In genomic region chr2:40372278-40372580, GRCh38 we compare ENCODE assay signal across 17 cellular contexts.
DNase-seq lines count a peak whose midpoint lies in the region; ATAC-seq and TF ChIP-seq lines count a peak whose summit lies in the region.
"Had no signal": no experiment of that assay in that cellular context is flagged by ENCODE, and none has a peak within 500 bp of the region (broad histone marks: within the 10 kb centered on the region; RNA-seq: fewer than 3 reads in every experiment).

No MANE protein-coding gene starts in this region.

- peak; percentile 23 for DNase-seq in M059J (ENCODE audit: low read depth)
- DNase-seq in esophagus muscularis mucosa (ENCODE audit: extremely low spot score) = no peak
- no peak for DNase-seq in omental fat pad (ENCODE audit: low spot score)
- DNase-seq in AG08396 (ENCODE audit: low spot score) = no peak
- DNase-seq in hypothalamus (lab: John Stamatoyannopoulos, UW) = no peak
- no peak for DNase-seq in T1000 (lab: John Stamatoyannopoulos, UW)
- DNase-seq: activated CD8-positive, alpha-beta memory T cell treated with anti-CD3 and anti-CD28 coated beads for 24 hours; Calu3; kidney; naive B cell; NCI-H2029 treated with DMSO at 0.1 percent for 48 hours; right lobe of liver; SHP77; stimulated activated naive CD8-positive, alpha-beta T cell treated with anti-CD3 and anti-CD28 coated beads, Interleukin-15, amount 100 ng/mL, for 72 hours had no signal

- TF ChIP-seq POLR2A in esophagus muscularis mucosa (IDR thresholded peaks at IDR 0.05; ENCODE audit: low read depth) = no peak

- H3K27me3 ChIP-seq in ACC112 (ENCODE audit: insufficient read depth, low read length) = no peaks in the 10 kb centered on the region
- no peaks in the 10 kb centered on the region for H3K27me3 ChIP-seq in esophagus muscularis mucosa
- H3K27me3 ChIP-seq: right lobe of liver had no signal

- H3K9me3 ChIP-seq in esophagus muscularis mucosa = no peaks in the 10 kb centered on the region
- H3K9me3 ChIP-seq: right lobe of liver had no signal

- TF ChIP-seq CTCF in esophagus muscularis mucosa (IDR thresholded peaks at IDR 0.05) (no peak), omental fat pad (IDR thresholded peaks at IDR 0.05) (no peak)

- H3K36me3 ChIP-seq in ACC112 (ENCODE audit: insufficient read depth, low read length) (no peaks in the 10 kb centered on the region), esophagus muscularis mucosa (no peaks in the 10 kb centered on the region)
- H3K36me3 ChIP-seq: right lobe of liver had no signal

- peak; percentile 33 for ATAC-seq in omental fat pad (ENCODE audit: low FRiP score)
- ATAC-seq in stimulated activated memory B cell treated with anti-CD40 and anti-IgM and Interleukin-4, amounts not matched to agents 10 μg/mL and 1 μg/mL and 100 μg/mL, for 72 hours = no peak
- ATAC-seq: stimulated activated naive CD8-positive, alpha-beta T cell treated with anti-CD3 and anti-CD28 coated beads, Interleukin-15, amount 100 ng/mL, for 72 hours had no signal

- H3K9me3 Mint-ChIP-seq in stimulated activated memory B cell treated with anti-CD40 and anti-IgM and Interleukin-4, amounts not matched to agents 10 μg/mL and 1 μg/mL and 100 μg/mL, for 72 hours = no peaks in the 10 kb centered on the region
- H3K9me3 Mint-ChIP-seq: endodermal cell; naive B cell; stimulated activated naive CD8-positive, alpha-beta T cell treated with anti-CD3 and anti-CD28 coated beads, Interleukin-15, amount 100 ng/mL, for 72 hours had no signal

- H3K36me3 Mint-ChIP-seq in stimulated activated memory B cell treated with anti-CD40 and anti-IgM and Interleukin-4, amounts not matched to agents 10 μg/mL and 1 μg/mL and 100 μg/mL, for 72 hours = no peaks in the 10 kb centered on the region
- H3K36me3 Mint-ChIP-seq: naive B cell had no signal

- intact Hi-C loops in esophagus muscularis mucosa (cut with DNase I) = no loop called here

- H3K27ac ChIP-seq in ACC112 (ENCODE audit: low read depth, low read length) (peak overlapping the region; percentile 56), esophagus muscularis mucosa (replicated peaks in 1 of 4) (peak overlapping the region; percentile 69 to 77 (median 72))
- H3K27ac ChIP-seq: right lobe of liver had no signal

- no peaks in the 10 kb centered on the region for H3K4me1 Mint-ChIP-seq in stimulated activated memory B cell treated with anti-CD40 and anti-IgM and Interleukin-4, amounts not matched to agents 10 μg/mL and 1 μg/mL and 100 μg/mL, for 72 hours
- H3K4me1 Mint-ChIP-seq: naive B cell; stimulated activated naive CD8-positive, alpha-beta T cell treated with anti-CD3 and anti-CD28 coated beads, Interleukin-15, amount 100 ng/mL, for 72 hours had no signal

- H3K4me1 ChIP-seq in ACC112 (ENCODE audit: control insufficient read depth, insufficient read depth, low read length, unreplicated experiment) = peaks cover 43% of the 10 kb centered on the region
- peaks cover 34 to 46% (median 40%) of the 10 kb centered on the region in 4 donors for H3K4me1 ChIP-seq in esophagus muscularis mucosa
- H3K4me1 ChIP-seq: right lobe of liver had no signal

- no peaks in the 10 kb centered on the region for H3K27me3 Mint-ChIP-seq in stimulated activated memory B cell treated with anti-CD40 and anti-IgM and Interleukin-4, amounts not matched to agents 10 μg/mL and 1 μg/mL and 100 μg/mL, for 72 hours
- H3K27me3 Mint-ChIP-seq: naive B cell; stimulated activated naive CD8-positive, alpha-beta T cell treated with anti-CD3 and anti-CD28 coated beads, Interleukin-15, amount 100 ng/mL, for 72 hours had no signal

- H3K4me3 Mint-ChIP-seq in stimulated activated memory B cell treated with anti-CD40 and anti-IgM and Interleukin-4, amounts not matched to agents 10 μg/mL and 1 μg/mL and 100 μg/mL, for 72 hours = no peak overlapping the region
- H3K4me3 Mint-ChIP-seq: endodermal cell; naive B cell; stimulated activated naive CD8-positive, alpha-beta T cell treated with anti-CD3 and anti-CD28 coated beads, Interleukin-15, amount 100 ng/mL, for 72 hours had no signal

- no peak for TF ChIP-seq EP300 in esophagus muscularis mucosa (IDR thresholded peaks at IDR 0.05)

- H3K79me2 ChIP-seq in ACC112 (ENCODE audit: control insufficient read depth, insufficient read depth, low read length, unreplicated experiment) = no peaks in the 10 kb centered on the region

- no peak overlapping the region for H2AFZ ChIP-seq in ACC112 (ENCODE audit: low read length, unreplicated experiment)

- no peak overlapping the region for H3K27ac Mint-ChIP-seq in stimulated activated memory B cell treated with anti-CD40 and anti-IgM and Interleukin-4, amounts not matched to agents 10 μg/mL and 1 μg/mL and 100 μg/mL, for 72 hours
- H3K27ac Mint-ChIP-seq: endodermal cell; naive B cell; stimulated activated naive CD8-positive, alpha-beta T cell treated with anti-CD3 and anti-CD28 coated beads, Interleukin-15, amount 100 ng/mL, for 72 hours had no signal

- WGBS in esophagus muscularis mucosa = 59% methylated on average over 2 of the region's 2 CpGs

- H3K4me3 ChIP-seq in ACC112 (ENCODE audit: low read depth, low read length) = no peak overlapping the region
- no peak overlapping the region for H3K4me3 ChIP-seq in esophagus muscularis mucosa
- H3K4me3 ChIP-seq: right lobe of liver had no signal
